8 cellular contexts compared by ENCODE assay signal in the genomic region with DNA sequence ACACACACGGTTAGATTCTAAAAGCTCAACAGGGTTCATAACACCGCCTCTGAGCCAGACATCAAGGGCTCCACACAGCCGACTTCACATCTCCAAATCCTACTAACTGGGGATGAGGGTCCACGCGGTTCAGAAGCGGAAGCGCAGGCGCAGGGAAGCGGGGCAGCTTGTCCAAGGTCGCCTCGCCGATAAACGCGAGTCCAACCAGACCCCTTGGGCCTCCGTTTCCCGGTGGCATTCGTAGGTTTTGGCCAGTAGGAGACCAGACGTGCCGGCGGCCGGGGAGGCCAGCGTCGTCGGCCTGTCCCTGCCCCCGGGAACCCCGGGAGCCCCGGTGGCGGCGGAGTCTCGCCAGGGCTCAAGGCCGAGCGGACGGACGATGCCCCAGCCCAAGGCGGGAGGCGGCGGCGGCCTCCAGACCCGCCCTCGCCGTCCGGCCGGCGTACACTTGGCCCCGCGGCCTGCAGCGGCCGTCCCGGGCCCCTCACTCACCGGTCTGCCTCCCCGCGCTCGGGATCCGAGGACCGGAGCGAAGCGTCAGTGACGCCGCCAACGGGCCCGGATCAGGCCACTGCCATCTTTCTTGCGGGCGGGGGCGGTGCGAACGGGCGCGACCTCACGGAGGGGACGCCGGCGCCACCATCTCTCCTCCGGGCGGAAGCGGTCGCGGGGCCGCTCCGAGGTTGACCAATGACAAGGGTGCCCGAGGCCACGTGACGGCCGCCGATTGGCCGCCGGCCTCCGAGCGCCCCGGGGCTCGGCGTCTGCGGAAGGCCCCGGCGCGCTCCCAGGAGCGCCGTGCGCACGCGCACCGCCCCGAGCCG. TPM values are rescaled to one million over a fixed set of nuclear protein-coding genes. Genes with fewer than 3 reads are reported as not detected.
A peak's percentile ranks its signal among the peaks of the same experiment; 100 is the strongest.
DNase-seq lines count a peak whose midpoint lies in the region; ATAC-seq and TF ChIP-seq lines count a peak whose summit lies in the region.

A gene with protein sequence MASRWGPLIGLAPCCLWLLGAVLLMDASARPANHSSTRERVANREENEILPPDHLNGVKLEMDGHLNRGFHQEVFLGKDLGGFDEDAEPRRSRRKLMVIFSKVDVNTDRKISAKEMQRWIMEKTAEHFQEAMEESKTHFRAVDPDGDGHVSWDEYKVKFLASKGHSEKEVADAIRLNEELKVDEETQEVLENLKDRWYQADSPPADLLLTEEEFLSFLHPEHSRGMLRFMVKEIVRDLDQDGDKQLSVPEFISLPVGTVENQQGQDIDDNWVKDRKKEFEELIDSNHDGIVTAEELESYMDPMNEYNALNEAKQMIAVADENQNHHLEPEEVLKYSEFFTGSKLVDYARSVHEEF (minus strand): TSS at position 602 of the 824 bp plus-strand sequence. CDS start 3,229 bp downstream, outside the sequence.

- ATAC-seq in GM18909 (IDR thresholded peaks at IDR 0.05; ENCODE audit: poor library complexity, unreplicated experiment): peak; percentile 93
- ATAC-seq in HG03159 (IDR thresholded peaks at IDR 0.05; ENCODE audit: unreplicated experiment): peak; percentile 94

- H3K36me3 ChIP-seq in WERI-Rb-1: peaks cover 40% of the 10 kb centered on the region
- H3K36me3 ChIP-seq in breast epithelium: peaks cover 10% of the 10 kb centered on the region
- peaks cover 15 to 26% (median 18%) of the 10 kb centered on the region in 3 donors for H3K36me3 ChIP-seq in skeletal muscle tissue (ENCODE audit: control insufficient read depth in 3 of 3, insufficient read depth in 3 of 3, low read length in 3 of 3)

- H3K9ac ChIP-seq in skeletal muscle tissue (ENCODE audit: low read depth in 1 of 3, low read length in 3 of 3): peak within 1 kb of the TSS; percentile 94 to 98 (median 97)

- peak within 1 kb of the TSS; percentile 91 for H3K4me3 ChIP-seq in AG04450 (ENCODE audit: low read depth, low read length)
- peak within 1 kb of the TSS; percentile 95 for H3K4me3 ChIP-seq in WERI-Rb-1 (ENCODE audit: low read depth, low read length)
- peak within 1 kb of the TSS; percentile 88 to 99 (median 98) for H3K4me3 ChIP-seq in breast epithelium
- peak within 1 kb of the TSS; percentile 98 for H3K4me3 ChIP-seq in iPS-18c (ENCODE audit: insufficient read depth, low read depth, low read length)
- peak within 1 kb of the TSS; percentile 90 to 98 (median 98) for H3K4me3 ChIP-seq in skeletal muscle tissue (ENCODE audit: low read length in 3 of 3)

- H3K27me3 ChIP-seq in AG04450 (ENCODE audit: control insufficient read depth, insufficient read depth, low read length) (no peaks in the 10 kb centered on the region), WERI-Rb-1 (ENCODE audit: insufficient read depth, low read depth, severe bottlenecking) (no peaks in the 10 kb centered on the region), breast epithelium (no peaks in the 10 kb centered on the region), skeletal muscle tissue (ENCODE audit: control insufficient read depth in 3 of 3, insufficient read depth in 3 of 3, low read length in 3 of 3) (peaks cover 0 to 1% (median 0%) of the 10 kb centered on the region in 3 donors)

- intact Hi-C loops in breast epithelium (cut with DNase I; ENCODE audit: low total_unique reads): loop anchor here (10.0 kb wide), 1 partner anchor 107 kb away; no protein-coding TSS in a partner anchor

- DNase-seq in AG04450 (ENCODE audit: low read depth, low spot score): peak; percentile 90
- DNase-seq in NCI-H2227 (lab: John Stamatoyannopoulos, UW; ENCODE audit: unreplicated experiment): peak; percentile 99
- peak; percentile 96 for DNase-seq in WERI-Rb-1
- peak; percentile 97 for DNase-seq in breast epithelium (ENCODE audit: low spot score in 2 of 2)

- CTCF ChIA-PET in AG04450 (lab: Charles Lee): interaction anchor here (0.6 to 2.0 kb wide), 5 partner anchors 16 to 109 kb away, joined by 3 to 15 read pairs (median 4); no protein-coding TSS in a partner anchor

- POLR2A ChIA-PET in AG04450 (lab: Yijun Ruan, JAX): interaction anchor here (1.0 kb wide), 1 partner anchor 42 kb away, joined by 4 read pairs; a partner anchor contains a TSS

- TF ChIP-seq POLR2A in breast epithelium (IDR thresholded peaks at IDR 0.05): no peak

- peak within 1 kb of the TSS; percentile 78 for H3K27ac ChIP-seq in AG04450 (ENCODE audit: low read depth, low read length)
- H3K27ac ChIP-seq in WERI-Rb-1: peak within 1 kb of the TSS; percentile 96
- peak within 1 kb of the TSS; percentile 89 to 91 for H3K27ac ChIP-seq in breast epithelium
- H3K27ac ChIP-seq in skeletal muscle tissue (ENCODE audit: low read depth, low read length): peak within 1 kb of the TSS; percentile 92

- H3K4me1 ChIP-seq in breast epithelium (peaks cover 11 to 19% of the 10 kb centered on the region in 2 donors), skeletal muscle tissue (ENCODE audit: control insufficient read depth in 3 of 3, insufficient read depth in 3 of 3, low read length in 3 of 3) (peaks cover 30 to 40% (median 33%) of the 10 kb centered on the region in 3 donors)

- TF ChIP-seq CTCF in AG04450 (IDR thresholded peaks at IDR 0.05; ENCODE audit: low read depth, low read length): no peak
- no peak for TF ChIP-seq CTCF in WERI-Rb-1 (IDR thresholded peaks at IDR 0.05; ENCODE audit: low read depth, low read length)
- TF ChIP-seq CTCF in breast epithelium (IDR thresholded peaks at IDR 0.05): peak in 1 of 3 donors; percentile 7

- H3K9me3 ChIP-seq in AG04450 (ENCODE audit: control insufficient read depth, insufficient read depth, low read length): peaks cover 21% of the 10 kb centered on the region
- no peaks in the 10 kb centered on the region for H3K9me3 ChIP-seq in WERI-Rb-1 (ENCODE audit: severe bottlenecking)
- no peaks in the 10 kb centered on the region for H3K9me3 ChIP-seq in breast epithelium
- H3K9me3 ChIP-seq in iPS-18c (ENCODE audit: control insufficient read depth, insufficient read depth, low read length): peaks cover 6% of the 10 kb centered on the region
- H3K9me3 ChIP-seq in skeletal muscle tissue (ENCODE audit: control insufficient read depth in 3 of 3, low read length in 3 of 3): no peaks in the 10 kb centered on the region

RNA-seq across cellular contexts. Expression of the gene that starts here (rescaled TPM):
- 109 and 115 TPM in 2 replicates for polyA plus RNA-seq in AG04450 (2011; rRNA removed)
- polyA minus RNA-seq in AG04450 (2011; rRNA and poly(A)+ RNA removed): 62.5 and 69.7 TPM in 2 replicates
- 100 to 1,000 TPM in 1 of 3 donors, 10 to 100 TPM in 2; 58.0 to 111 (median 79.3) TPM for total RNA-seq in breast epithelium
- 28.2 TPM for total RNA-seq in skeletal muscle tissue

Comparison
In these comparisons a context has a peak if more than half of its experiments do, and no peak if none do; other contexts are left out.
1. Peak in every context shown above with its lines: DNase-seq, ATAC-seq, H3K4me3 ChIP-seq and H3K27ac ChIP-seq.